Comparison of ENCODE assay signal across 20 cellular contexts in genomic region chr10:122207135-122207534, GRCh38.
"Had no signal": no experiment of that assay in that cellular context is flagged by ENCODE, and none has a peak within 500 bp of the region (broad histone marks: within the 10 kb centered on the region; RNA-seq: fewer than 3 reads in every experiment).

No MANE protein-coding gene starts in this region.

- H3K36me3 Mint-ChIP-seq: immature natural killer cell, natural killer cell had no signal

- ATAC-seq: left colon, natural killer cell had no signal

- H3K4me3 ChIP-seq: colonic mucosa, neural progenitor cell, pancreas, prostate gland, sigmoid colon, skin epidermis, stomach, thoracic aorta, transverse colon had no signal

- FAIRE-seq: frontal cortex, keratinocyte, pancreas had no signal

- H3K36me3 ChIP-seq: neural progenitor cell, transverse colon had no signal

- H3K27me3 ChIP-seq: colonic mucosa, neural progenitor cell, pancreas, sigmoid colon, stomach, transverse colon had no signal

- H3K27ac ChIP-seq: colonic mucosa, neural progenitor cell, pancreas, prostate gland, sigmoid colon, skin epidermis, stomach, thoracic aorta, transverse colon had no signal

- H2AFZ ChIP-seq: neural progenitor cell had no signal

- H3K4me1 Mint-ChIP-seq: immature natural killer cell, mesothelial cell of epicardium, natural killer cell had no signal

- DNase-seq: colonic mucosa; effector CD4-positive, alpha-beta T cell; immature natural killer cell; left colon; natural killer cell; occipital lobe; pancreas; sigmoid colon; stimulated activated CD4-positive, alpha-beta T cell treated with anti-CD3 and anti-CD28 coated beads, Interleukin-2, amount 100 ng/mL, for 24 hours; stimulated activated naive CD4-positive, alpha-beta T cell; stomach; substantia nigra; transverse colon had no signal

- H3K4me1 ChIP-seq: colonic mucosa, pancreas, prostate gland, stomach, transverse colon had no signal

- H3K9me3 ChIP-seq: colonic mucosa, pancreas, prostate gland, sigmoid colon, stomach, thoracic aorta, transverse colon had no signal

- H3K9ac ChIP-seq: neural progenitor cell had no signal

- H3K4me2 ChIP-seq: neural progenitor cell had no signal

- H3K27ac Mint-ChIP-seq: immature natural killer cell, mesothelial cell of epicardium, natural killer cell, neural progenitor cell had no signal

- H3K9me3 Mint-ChIP-seq: immature natural killer cell, mesothelial cell of epicardium, natural killer cell, neural progenitor cell had no signal

- H3K4me3 Mint-ChIP-seq: immature natural killer cell, mesothelial cell of epicardium, natural killer cell, neural progenitor cell had no signal
